9 cellular contexts compared by ENCODE assay signal in the genomic region with DNA sequence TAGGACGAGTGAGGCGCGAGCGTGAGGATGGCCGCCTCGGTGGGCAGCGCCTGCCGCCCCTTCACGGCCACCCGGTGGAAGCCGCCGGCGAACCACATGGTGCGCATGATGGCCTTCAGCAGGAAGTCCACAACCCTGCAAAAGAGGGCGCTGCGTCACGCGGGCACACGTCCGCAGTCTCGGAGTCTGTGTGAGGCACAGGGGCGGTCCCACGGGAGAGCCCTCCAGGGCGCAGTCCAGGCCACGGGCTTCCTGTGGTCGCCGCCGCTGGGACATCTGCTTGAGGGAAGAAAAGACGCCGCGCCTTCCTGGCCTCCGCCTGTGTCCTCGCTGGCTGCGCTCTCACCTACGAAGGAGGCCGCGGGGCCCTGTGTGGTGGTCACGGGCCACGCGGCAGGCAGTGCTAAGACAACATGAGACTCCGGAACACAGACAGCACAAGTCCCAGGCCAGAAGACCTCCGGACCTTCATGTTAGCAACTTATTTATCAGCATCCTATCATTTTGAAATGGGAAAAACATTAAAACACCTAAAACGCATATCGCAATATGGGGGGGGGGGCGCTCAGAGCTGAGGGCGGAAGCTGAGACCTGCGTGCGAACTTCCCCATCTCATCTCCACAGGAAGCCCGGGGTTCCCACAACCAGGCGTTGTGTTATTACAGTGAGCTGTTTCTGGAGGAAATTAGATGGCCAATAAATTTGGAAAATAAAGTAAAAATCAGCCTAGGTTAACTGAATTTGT. TPM values are rescaled to one million over a fixed set of nuclear protein-coding genes. Genes with fewer than 3 reads are reported as not detected.
DNase-seq lines count a peak whose midpoint lies in the region; ATAC-seq, FAIRE-seq and TF ChIP-seq lines count a peak whose summit lies in the region.
"Had no signal": no experiment of that assay in that cellular context is flagged by ENCODE, and none has a peak within 500 bp of the region (broad histone marks: within the 10 kb centered on the region; RNA-seq: fewer than 3 reads in every experiment).

No MANE protein-coding gene starts in this region.

- H3K27ac ChIP-seq in testis (no peak overlapping the region), mesendoderm (ENCODE audit: low read depth, low read length) (no peak overlapping the region)

- H4K5ac ChIP-seq in mesendoderm (ENCODE audit: low read length): no peak overlapping the region

- 96 to 97% methylated on average over 40 to 50 of the region's 50 CpGs for WGBS in testis, 2 donors
- WGBS in mesendoderm (ENCODE audit: extremely low coverage, insufficient coverage, low lambda C conversion rate): no CpG with 5 or more reads among the region's 50 CpGs

- H3K36me3 ChIP-seq in testis (ENCODE audit: low read depth, missing control alignments): no peaks in the 10 kb centered on the region
- peaks cover 3% of the 10 kb centered on the region for H3K36me3 ChIP-seq in mesendoderm (ENCODE audit: control insufficient read depth, insufficient read depth, low read length)

- H3K4me1 ChIP-seq in testis (no peaks in the 10 kb centered on the region), mesendoderm (ENCODE audit: control insufficient read depth, low read depth, low read length) (no peaks in the 10 kb centered on the region)

- H3K27ac Mint-ChIP-seq in naive B cell: peak overlapping the region; percentile 98 to 100 (median 99)

- H3K4ac ChIP-seq in mesendoderm (ENCODE audit: low read depth, low read length): no peak overlapping the region

- no peak overlapping the region for H2AK5ac ChIP-seq in mesendoderm (ENCODE audit: low read length)

- no peak overlapping the region for H3K56ac ChIP-seq in mesendoderm (ENCODE audit: low read length)

- H3K79me1 ChIP-seq in mesendoderm (ENCODE audit: low read length): peaks cover 20% of the 10 kb centered on the region

- no peak overlapping the region for H2BK120ac ChIP-seq in mesendoderm (ENCODE audit: low read depth, low read length)

- peak; percentile 37 for ATAC-seq in HG02759 (IDR thresholded peaks at IDR 0.05; ENCODE audit: unreplicated experiment)
- ATAC-seq in naive B cell (ENCODE audit: low read depth in 2 of 2): peak; percentile 61 to 63

- no peak overlapping the region for H3K9ac ChIP-seq in mesendoderm (ENCODE audit: low read length)

- no peaks in the 10 kb centered on the region for H3K9me3 Mint-ChIP-seq in naive B cell

- TF ChIP-seq CTCF in testis (IDR thresholded peaks at IDR 0.05): no peak

- H3K18ac ChIP-seq in mesendoderm (ENCODE audit: low read length): no peak overlapping the region

- H3K9me3 ChIP-seq in testis: no peaks in the 10 kb centered on the region
- H3K9me3 ChIP-seq: adrenal gland had no signal

- H3K4me2 ChIP-seq in mesendoderm (ENCODE audit: low read length): no peak overlapping the region

- DNase-seq in SKM-1 treated with dmso at 0.1 percent for 144 hours (lab: John Stamatoyannopoulos, UW; ENCODE audit: unreplicated experiment) (peak; percentile 59), naive B cell (peak; percentile 91), testis (no peak), mesendoderm (no peak), H54 (ENCODE audit: insufficient read length, low spot score) (no peak), urothelium cell line (ENCODE audit: low spot score) (no peak)

- H3K4me3 Mint-ChIP-seq in naive B cell: peak overlapping the region; percentile 72 to 93 (median 84)

- peaks cover 14% of the 10 kb centered on the region for H3K79me2 ChIP-seq in mesendoderm (ENCODE audit: control insufficient read depth, insufficient read depth, low read length)

- no peak overlapping the region for H2BK5ac ChIP-seq in mesendoderm (ENCODE audit: low read length)

- H3K23ac ChIP-seq in mesendoderm (ENCODE audit: low read length): no peak overlapping the region

- H3K4me3 ChIP-seq in testis (no peak overlapping the region), mesendoderm (ENCODE audit: low read length) (no peak overlapping the region)
- H3K4me3 ChIP-seq: adrenal gland had no signal

- H3K27me3 Mint-ChIP-seq in naive B cell: no peaks in the 10 kb centered on the region

- H3K27me3 ChIP-seq in testis (no peaks in the 10 kb centered on the region), mesendoderm (ENCODE audit: insufficient read depth, low read length, poor library complexity) (no peaks in the 10 kb centered on the region)
- H3K27me3 ChIP-seq: adrenal gland had no signal

- no peak overlapping the region for H2BK15ac ChIP-seq in mesendoderm (replicated peaks; ENCODE audit: low read depth)

- TF ChIP-seq POLR2A in GM18526 (IDR thresholded peaks at IDR 0.05; ENCODE audit: extremely low read depth, insufficient read length) (peak; percentile 62), testis (IDR thresholded peaks at IDR 0.05) (no peak), H54 (IDR thresholded peaks at IDR 0.05; ENCODE audit: low read depth, low read length) (no peak)

- intact Hi-C loops in testis (cut with DNase I; ENCODE audit: low total_unique reads): no loop called here

- FAIRE-seq in H54 (lab: Jason Lieb, UNC) (no peak), urothelium cell line (lab: Jason Lieb, UNC) (no peak)

- peaks cover 66 to 100% (median 96%) of the 10 kb centered on the region in 3 donors for H3K4me1 Mint-ChIP-seq in naive B cell

- no peak overlapping the region for H4K8ac ChIP-seq in mesendoderm (ENCODE audit: low read depth, low read length)

- H3K36me3 Mint-ChIP-seq in naive B cell: peaks cover 0 to 8% of the 10 kb centered on the region in 2 donors

RNA-seq across cellular contexts. Expression of a gene that starts 28.8 kb away (rescaled TPM):
- polyA plus RNA-seq in naive B cell (ENCODE audit: low read depth in 6 of 6) (10 to 100 TPM; 19.5 to 63.3 (median 52.7) TPM), testis (ENCODE audit: insufficient read depth, low read depth, low replicate concordance) (23.9 TPM)
- 10 to 100 TPM; 21.1 to 27.1 TPM for total RNA-seq in testis
- polyA plus RNA-seq in mesendoderm (2013, experiment 1 of 2): 135 TPM
- polyA plus RNA-seq in mesendoderm (2013, experiment 2 of 2): 132 TPM

RNA-seq across cellular contexts. Expression of a gene that starts 49.7 kb away (rescaled TPM):
- polyA plus RNA-seq in naive B cell (ENCODE audit: low read depth in 6 of 6): under 1 TPM in 1 of 6 donors, not detected in 5; 0.09 TPM
- 1 to 10 TPM in 1 of 2 donors, under 1 TPM in 1; 0.55 to 1.5 TPM for total RNA-seq in testis
- 0.83 TPM for polyA plus RNA-seq in testis (ENCODE audit: insufficient read depth, low read depth, low replicate concordance)
- 0.15 TPM for polyA plus RNA-seq in mesendoderm (2013, experiment 1 of 2)
- 0.11 TPM for polyA plus RNA-seq in mesendoderm (2013, experiment 2 of 2)
- total RNA-seq: adrenal gland had no signal

Comparison
In these comparisons a context has a peak if more than half of its experiments do, and no peak if none do; other contexts are left out.
1. DNase-seq: peak in SKM-1 treated with dmso at 0.1 percent for 144 hours (single experiment) and naive B cell (single experiment); none in testis (single experiment), mesendoderm (single experiment), H54 (single experiment) and urothelium cell line (single experiment).